In genomic region chr5:34656001-34656699, GRCh38 we compare ENCODE assay signal across 8 cellular contexts.
A peak's percentile ranks its signal among the peaks of the same experiment; 100 is the strongest.
DNase-seq lines count a peak whose midpoint lies in the region; ATAC-seq and TF ChIP-seq lines count a peak whose summit lies in the region.

Gene RAI14, plus strand, starts transcription at chr5:34656328. Its CDS starts 30,592 bp downstream, at chr5:34686920.

- peak; percentile 78 for ATAC-seq in SK-N-SH treated with all-trans-retinoic acid at 6 μM for 48 hours

- no peaks in the 10 kb centered on the region for H3K36me3 ChIP-seq in iPS-15b (ENCODE audit: control insufficient read depth, insufficient read depth, low read length)
- H3K36me3 ChIP-seq in rectal smooth muscle tissue (ENCODE audit: control insufficient read depth, insufficient read depth, low read length) = no peaks in the 10 kb centered on the region

- H3K27ac ChIP-seq in rectal smooth muscle tissue (ENCODE audit: low read depth, low read length) = peak within 1 kb of the TSS; percentile 90

- no peak for TF ChIP-seq CTCF in cardiac fibroblast (IDR thresholded peaks at IDR 0.05; ENCODE audit: low read depth, low read length)

- no peaks in the 10 kb centered on the region for H3K9me3 ChIP-seq in iPS-15b (ENCODE audit: control insufficient read depth, insufficient read depth, low read length)

- DNase-seq in COLO668 (lab: John Stamatoyannopoulos, UW; ENCODE audit: unreplicated experiment) (peak; percentile 88), HPDE6-E6E7 (ENCODE audit: extremely low spot score) (peak; percentile 69), cardiac fibroblast (ENCODE audit: low read depth in 2 of 2) (peak; percentile 82 to 94), NCI-H187 treated with DMSO at 0.1 percent for 48 hours (lab: John Stamatoyannopoulos, UW) (no peak)
- no peak for DNase-seq in effector CD8-positive, alpha-beta T cell (lab: John Stamatoyannopoulos, UW)

- peak within 1 kb of the TSS; percentile 92 to 96 for H3K4me3 ChIP-seq in cardiac fibroblast (replicated peaks in 1 of 2; ENCODE audit: low read depth in 2 of 2, low read length in 2 of 2)
- peak within 1 kb of the TSS; percentile 71 for H3K4me3 ChIP-seq in iPS-15b (ENCODE audit: low read depth, low read length)
- peak within 1 kb of the TSS; percentile 76 for H3K4me3 ChIP-seq in rectal smooth muscle tissue (ENCODE audit: low read length)

- H3K9ac ChIP-seq in iPS-15b (ENCODE audit: low read depth, low read length) = peak within 1 kb of the TSS; percentile 91
- H3K9ac ChIP-seq in rectal smooth muscle tissue (ENCODE audit: low read length) = peak within 1 kb of the TSS; percentile 83

- H3K4me1 ChIP-seq in iPS-15b (ENCODE audit: control insufficient read depth, insufficient read depth, low read length) = peaks cover 22% of the 10 kb centered on the region
- H3K4me1 ChIP-seq in rectal smooth muscle tissue (ENCODE audit: control insufficient read depth, insufficient read depth, low read length) = peaks cover 6% of the 10 kb centered on the region

- H3K27me3 ChIP-seq in iPS-15b (ENCODE audit: control insufficient read depth, insufficient read depth, low read length) = no peaks in the 10 kb centered on the region
- no peaks in the 10 kb centered on the region for H3K27me3 ChIP-seq in rectal smooth muscle tissue (ENCODE audit: control insufficient read depth, insufficient read depth, low read length)

TF ChIP-seq in SK-N-SH treated with all-trans-retinoic acid at 6 μM for 48 hours, 23 proteins besides CTCF, POLR2A, EP300 and RAD21:
- no peak for TF ChIP-seq ZFP3 (CRISPR knock-in tag; IDR thresholded peaks at IDR 0.05)
- no peak for TF ChIP-seq CREB5 (CRISPR knock-in tag; IDR thresholded peaks at IDR 0.05; ENCODE audit: low read depth)
- no peak for TF ChIP-seq POU6F1 (CRISPR knock-in tag; IDR thresholded peaks at IDR 0.05; ENCODE audit: borderline replicate concordance, low read depth)
- no peak for TF ChIP-seq ZC3H10 (CRISPR knock-in tag; IDR thresholded peaks at IDR 0.05)
- TF ChIP-seq TCF4 (CRISPR knock-in tag; IDR thresholded peaks at IDR 0.05; ENCODE audit: borderline replicate concordance) = no peak
- no peak for TF ChIP-seq GLIS3 (CRISPR knock-in tag; IDR thresholded peaks at IDR 0.05)
- TF ChIP-seq TOX (CRISPR knock-in tag; IDR thresholded peaks at IDR 0.05; ENCODE audit: borderline replicate concordance) = no peak
- TF ChIP-seq BACH2 (CRISPR knock-in tag; IDR thresholded peaks at IDR 0.05; ENCODE audit: borderline replicate concordance) = no peak
- no peak for TF ChIP-seq ARNTL (CRISPR knock-in tag; IDR thresholded peaks at IDR 0.05; ENCODE audit: borderline replicate concordance, low read depth)
- TF ChIP-seq ESRRG (CRISPR knock-in tag; IDR thresholded peaks at IDR 0.05) = no peak
- TF ChIP-seq ZNF70 (CRISPR knock-in tag; IDR thresholded peaks at IDR 0.05) = no peak
- TF ChIP-seq OSR1 (CRISPR knock-in tag; IDR thresholded peaks at IDR 0.05) = no peak
- TF ChIP-seq CSRNP3 (CRISPR knock-in tag; IDR thresholded peaks at IDR 0.05) = no peak
- no peak for TF ChIP-seq ZNF8 (CRISPR knock-in tag; IDR thresholded peaks at IDR 0.05)
- TF ChIP-seq CSDC2 (CRISPR knock-in tag; IDR thresholded peaks at IDR 0.05) = no peak

Comparison
In these comparisons a context has a peak if more than half of its experiments do, and no peak if none do; other contexts are left out.
1. DNase-seq: peak in COLO668 (single experiment), HPDE6-E6E7 (single experiment) and cardiac fibroblast (2 of 2); none in effector CD8-positive, alpha-beta T cell (single experiment) and NCI-H187 treated with DMSO at 0.1 percent for 48 hours (single experiment).
2. Peak in every context shown above with its lines, with median percentiles within 50 percentile points of each other: H3K4me3 ChIP-seq.